8 cellular contexts compared by ENCODE assay signal in genomic region chr5:114789773-114790402, GRCh38.
DNase-seq lines count a peak whose midpoint lies in the region; ATAC-seq and TF ChIP-seq lines count a peak whose summit lies in the region.

No MANE protein-coding gene starts in this region.

- TF ChIP-seq CTCF in GM12865 (IDR thresholded peaks at IDR 0.05; ENCODE audit: insufficient read depth, low read depth, low read length, missing control alignments) (peak; percentile 26), cardiac fibroblast (IDR thresholded peaks at IDR 0.05; ENCODE audit: low read depth, low read length) (no peak), neural progenitor cell (IDR thresholded peaks at IDR 0.05) (peak; percentile 80)

- no peaks in the 10 kb centered on the region for H3K27me3 ChIP-seq in neural progenitor cell

- no peaks in the 10 kb centered on the region for H4K20me1 ChIP-seq in neural progenitor cell (ENCODE audit: low read depth)

- H3K27ac ChIP-seq in neural progenitor cell, result no peak overlapping the region

- H3K4me1 ChIP-seq in neural progenitor cell, result no peaks in the 10 kb centered on the region

- no peaks in the 10 kb centered on the region for H3K4me1 Mint-ChIP-seq in neural progenitor cell

- no peaks in the 10 kb centered on the region for H3K27me3 Mint-ChIP-seq in neural progenitor cell (ENCODE audit: insufficient read depth, low read depth)

- no peaks in the 10 kb centered on the region for H3K9me3 Mint-ChIP-seq in neural progenitor cell

- H3K79me2 ChIP-seq in neural progenitor cell (ENCODE audit: low read depth), result no peaks in the 10 kb centered on the region

- no peak overlapping the region for H3K4me3 Mint-ChIP-seq in neural progenitor cell

- H3K4me3 ChIP-seq in GM12865 (ENCODE audit: low read depth, low read length) (no peak overlapping the region), cardiac fibroblast (replicated peaks in 1 of 2; ENCODE audit: low read depth in 2 of 2, low read length in 2 of 2) (no peak overlapping the region), neural progenitor cell (no peak overlapping the region)

- H3K4me2 ChIP-seq in neural progenitor cell, result no peak overlapping the region

- ATAC-seq in GM21786 (IDR thresholded peaks at IDR 0.05; ENCODE audit: unreplicated experiment), result peak; percentile 77
- ATAC-seq in GM21447 (IDR thresholded peaks at IDR 0.05; ENCODE audit: unreplicated experiment), result no peak

- no peak overlapping the region for H3K27ac Mint-ChIP-seq in neural progenitor cell

- no peaks in the 10 kb centered on the region for H3F3A ChIP-seq in neural progenitor cell (ENCODE audit: low read depth)

- DNase-seq in GM12865 (ENCODE audit: low read depth) (peak; percentile 37), MV-4-11 (lab: John Stamatoyannopoulos, UW) (peak; percentile 65), cardiac fibroblast (ENCODE audit: low read depth in 2 of 2) (peak; percentile 11 to 44), neural progenitor cell (ENCODE audit: low spot score) (peak; percentile 72)
- no peak for DNase-seq in stimulated activated CD4-positive, alpha-beta T cell treated with anti-CD3 and anti-CD28 coated beads, Interleukin-2, amount 100 ng/mL, for 48 hours
- DNase-seq in activated effector memory CD4-positive, alpha-beta T cell treated with Interleukin-2 at 50 U/mL for 16 hours, result no peak

- H3K9me3 ChIP-seq in neural progenitor cell (ENCODE audit: low read depth), result no peaks in the 10 kb centered on the region

- H3K36me3 Mint-ChIP-seq in neural progenitor cell, result no peaks in the 10 kb centered on the region

- no peak overlapping the region for H3K9ac ChIP-seq in neural progenitor cell

- H2AFZ ChIP-seq in neural progenitor cell (replicated peaks), result no peak overlapping the region

- no peaks in the 10 kb centered on the region for H3K36me3 ChIP-seq in neural progenitor cell

Comparison
In these comparisons a context has a peak if more than half of its experiments do, and no peak if none do; other contexts are left out.
1. DNase-seq: peak in GM12865 (single experiment), MV-4-11 (single experiment), cardiac fibroblast (2 of 2) and neural progenitor cell (single experiment); none in stimulated activated CD4-positive, alpha-beta T cell treated with anti-CD3 and anti-CD28 coated beads, Interleukin-2, amount 100 ng/mL, for 48 hours (0 of 2) and activated effector memory CD4-positive, alpha-beta T cell treated with Interleukin-2 at 50 U/mL for 16 hours (single experiment).